ENCODE assay signal across 38 cellular contexts in the genomic region with DNA sequence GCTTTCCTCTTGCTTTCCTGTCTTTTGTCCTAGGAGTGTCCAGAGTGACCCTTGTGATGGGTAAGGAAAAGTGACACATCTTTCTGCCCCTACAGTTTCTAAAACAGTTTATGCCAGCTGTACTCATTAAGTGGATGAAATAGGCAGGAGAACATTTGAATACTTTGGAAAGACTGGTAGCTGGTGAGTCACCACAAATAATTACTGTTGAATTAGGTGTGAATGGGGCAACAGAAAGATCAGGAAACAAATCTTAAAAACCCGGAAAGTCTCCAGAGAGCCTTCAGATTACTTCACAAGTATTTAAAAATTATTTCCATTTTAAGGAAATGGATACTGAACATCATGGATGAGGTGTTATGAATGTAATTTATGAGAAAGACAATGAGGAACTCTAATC.
"Had no signal": no experiment of that assay in that cellular context is flagged by ENCODE, and none has a peak within 500 bp of the region (broad histone marks: within the 10 kb centered on the region; RNA-seq: fewer than 3 reads in every experiment).

No MANE protein-coding gene starts in this region.

- DNase-seq: activated CD4-positive, alpha-beta memory T cell treated with anti-CD3 and anti-CD28 coated beads for 36 hours; activated CD4-positive, alpha-beta T cell treated with anti-CD3 and anti-CD28 coated beads for 36 hours; activated CD4-positive, alpha-beta T cell treated with anti-CD3 and anti-CD28 coated beads, Interleukin-2, amount 10 ng/mL, durations not matched to agents 24 days and 14 days; activated CD4-positive, CD25-positive, alpha-beta regulatory T cell; activated CD4-positive, CD25-positive, alpha-beta regulatory T cell treated with anti-CD3 and anti-CD28 coated beads, Interleukin-2, amount 50 U/mL, for 72 hours; activated CD8-positive, alpha-beta memory T cell treated with anti-CD3 and anti-CD28 coated beads, Interleukin-2, amount 10 ng/mL, durations not matched to agents 7 days and 5 days; activated CD8-positive, alpha-beta memory T cell treated with anti-CD3 and anti-CD28 coated beads, Interleukin-2, amount 50 U/mL, for 4 hours; activated CD8-positive, alpha-beta T cell treated with anti-CD3 and anti-CD28 coated beads, Interleukin-2, amount 10 ng/mL, durations not matched to agents 7 days and 5 days; activated effector memory CD4-positive, alpha-beta T cell treated with anti-CD3 and anti-CD28 coated beads, Interleukin-2, amount 50 U/mL, for 16 hours; activated naive CD4-positive, alpha-beta T cell treated with anti-CD3 and anti-CD28 coated beads for 36 hours; activated naive CD8-positive, alpha-beta T cell treated with anti-CD3 and anti-CD28 coated beads for 36 hours; activated naive CD8-positive, alpha-beta T cell treated with anti-CD3 and anti-CD28 coated beads, Interleukin-2, amount 50 U/mL, for 24 hours; activated T-cell treated with anti-CD3 and anti-CD28 coated beads, Interleukin-2, amount 50 U/mL, for 1 hour; activated T-cell treated with anti-CD3 and anti-CD28 coated beads, Interleukin-2, amount 50 U/mL, for 48 hours; adrenal gland; amygdala; aorta; dorsolateral prefrontal cortex; effector memory CD4-positive, alpha-beta T cell; erythroblast; foreskin keratinocyte; gastrocnemius medialis; glutamatergic neuron; heart left ventricle; T-helper 1 cell; T-helper 17 cell; T1000 had no signal

- H3K27ac ChIP-seq: adrenal gland, breast epithelium, coronary artery, dorsolateral prefrontal cortex, esophagus muscularis mucosa, foreskin keratinocyte, gastrocnemius medialis, heart left ventricle had no signal

- H3K9me3 Mint-ChIP-seq: activated CD4-positive, alpha-beta memory T cell treated with anti-CD3 and anti-CD28 coated beads for 36 hours; activated CD4-positive, alpha-beta T cell treated with anti-CD3 and anti-CD28 coated beads, Interleukin-2, amount 10 ng/mL, durations not matched to agents 24 days and 14 days; activated naive CD4-positive, alpha-beta T cell treated with anti-CD3 and anti-CD28 coated beads for 36 hours; activated naive CD4-positive, alpha-beta T cell treated with anti-CD3 and anti-CD28 coated beads, Interleukin-2, amount 50 U/mL, for 24 hours; activated naive CD8-positive, alpha-beta T cell treated with anti-CD3 and anti-CD28 coated beads for 36 hours; activated naive CD8-positive, alpha-beta T cell treated with anti-CD3 and anti-CD28 coated beads, Interleukin-2, amount 50 U/mL, for 24 hours; activated T-helper 1 cell treated with anti-CD3 and anti-CD28 coated beads, Interleukin-12 subunit alpha, Interleukin-12 subunit beta, Interleukin-2, Interleukin-4 antibody, amounts not matched to agents 30 ng/mL and 10 ng/mL and 1 ng/mL, durations not matched to agents 14 hours and 24 hours and 36 hours; activated T-helper 2 cell treated with anti-CD3 and anti-CD28 coated beads, Interferon-gamma antibody, Interleukin-2, Interleukin-4, amounts not matched to agents 10 μg/mL and 5 μg/mL and 100 μg/mL, durations not matched to agents 14 hours and 24 hours and 36 hours; central memory CD8-positive, alpha-beta T cell; dendritic cell treated with granulocyte-macrophage colony-stimulating factor and Interleukin-4, amounts not matched to agents 40 ng/mL and 50 ng/mL, for 4 days; endodermal cell; T-helper 2 cell treated with Interferon-gamma antibody and Interleukin-4, amounts not matched to agents 5 μg/mL and 100 μg/mL, for 36 hours had no signal

- H3K36me3 ChIP-seq: adrenal gland, breast epithelium, esophagus muscularis mucosa, gastrocnemius medialis, heart left ventricle had no signal

- ATAC-seq: activated CD4-positive, alpha-beta T cell treated with anti-CD3 and anti-CD28 coated beads for 36 hours; activated CD8-positive, alpha-beta memory T cell treated with anti-CD3 and anti-CD28 coated beads, Interleukin-2, amount 10 ng/mL, durations not matched to agents 7 days and 5 days; activated CD8-positive, alpha-beta T cell treated with anti-CD3 and anti-CD28 coated beads, Interleukin-2, amount 10 ng/mL, durations not matched to agents 7 days and 5 days; activated naive CD8-positive, alpha-beta T cell treated with anti-CD3 and anti-CD28 coated beads, Interleukin-2, amount 50 U/mL, for 24 hours; foreskin keratinocyte; gastrocnemius medialis; heart left ventricle; T-helper 17 cell had no signal

- H3K27me3 ChIP-seq: adrenal gland, breast epithelium, gastrocnemius medialis had no signal

- H3K4me1 Mint-ChIP-seq: activated CD4-positive, alpha-beta T cell treated with anti-CD3 and anti-CD28 coated beads for 36 hours; activated CD4-positive, alpha-beta T cell treated with anti-CD3 and anti-CD28 coated beads, Interleukin-2, amount 10 ng/mL, durations not matched to agents 24 days and 14 days; activated CD8-positive, alpha-beta memory T cell treated with anti-CD3 and anti-CD28 coated beads, Interleukin-2, amount 10 ng/mL, durations not matched to agents 7 days and 5 days; activated naive CD4-positive, alpha-beta T cell treated with anti-CD3 and anti-CD28 coated beads, Interleukin-2, amount 50 U/mL, for 24 hours; activated naive CD8-positive, alpha-beta T cell treated with anti-CD3 and anti-CD28 coated beads for 36 hours; activated naive CD8-positive, alpha-beta T cell treated with anti-CD3 and anti-CD28 coated beads, Interleukin-2, amount 50 U/mL, for 24 hours; central memory CD8-positive, alpha-beta T cell; T-helper 17 cell had no signal

- H3K4me1 ChIP-seq: adrenal gland, breast epithelium, esophagus muscularis mucosa, foreskin keratinocyte, gastrocnemius medialis, heart left ventricle had no signal

- H3K4me3 ChIP-seq: adrenal gland, breast epithelium, coronary artery, dorsolateral prefrontal cortex, esophagus muscularis mucosa, gastrocnemius medialis, heart left ventricle had no signal

- H3K9me3 ChIP-seq: adrenal gland, breast epithelium, esophagus muscularis mucosa, gastrocnemius medialis, heart left ventricle had no signal

- H3K36me3 Mint-ChIP-seq: activated CD4-positive, alpha-beta memory T cell treated with anti-CD3 and anti-CD28 coated beads for 36 hours; activated CD8-positive, alpha-beta memory T cell treated with anti-CD3 and anti-CD28 coated beads, Interleukin-2, amount 10 ng/mL, durations not matched to agents 7 days and 5 days; activated naive CD4-positive, alpha-beta T cell treated with anti-CD3 and anti-CD28 coated beads, Interleukin-2, amount 50 U/mL, for 24 hours; activated naive CD8-positive, alpha-beta T cell treated with anti-CD3 and anti-CD28 coated beads for 36 hours; brain had no signal

- H3K27me3 Mint-ChIP-seq: brain had no signal

- H3K4me3 Mint-ChIP-seq: activated CD4-positive, alpha-beta memory T cell treated with anti-CD3 and anti-CD28 coated beads for 36 hours; activated CD4-positive, alpha-beta T cell treated with anti-CD3 and anti-CD28 coated beads for 36 hours; activated CD4-positive, alpha-beta T cell treated with anti-CD3 and anti-CD28 coated beads, Interleukin-2, amount 10 ng/mL, durations not matched to agents 24 days and 14 days; activated CD8-positive, alpha-beta memory T cell treated with anti-CD3 and anti-CD28 coated beads, Interleukin-2, amount 10 ng/mL, durations not matched to agents 7 days and 5 days; activated CD8-positive, alpha-beta T cell treated with anti-CD3 and anti-CD28 coated beads, Interleukin-2, amount 10 ng/mL, durations not matched to agents 7 days and 5 days; activated naive CD4-positive, alpha-beta T cell treated with anti-CD3 and anti-CD28 coated beads for 36 hours; activated naive CD4-positive, alpha-beta T cell treated with anti-CD3 and anti-CD28 coated beads, Interleukin-2, amount 50 U/mL, for 24 hours; activated naive CD8-positive, alpha-beta T cell treated with anti-CD3 and anti-CD28 coated beads for 36 hours; activated naive CD8-positive, alpha-beta T cell treated with anti-CD3 and anti-CD28 coated beads, Interleukin-2, amount 50 U/mL, for 24 hours; activated T-helper 1 cell treated with anti-CD3 and anti-CD28 coated beads, Interleukin-12 subunit alpha, Interleukin-12 subunit beta, Interleukin-2, Interleukin-4 antibody, amounts not matched to agents 30 ng/mL and 10 ng/mL and 1 ng/mL, durations not matched to agents 14 hours and 24 hours and 36 hours; central memory CD8-positive, alpha-beta T cell; dendritic cell treated with granulocyte-macrophage colony-stimulating factor and Interleukin-4, amounts not matched to agents 40 ng/mL and 50 ng/mL, for 4 days; endodermal cell; T-helper 17 cell; T-helper 2 cell treated with Interferon-gamma antibody and Interleukin-4, amounts not matched to agents 5 μg/mL and 100 μg/mL, for 36 hours had no signal

- H3K27ac Mint-ChIP-seq: activated CD4-positive, alpha-beta memory T cell treated with anti-CD3 and anti-CD28 coated beads for 36 hours; activated CD4-positive, alpha-beta T cell treated with anti-CD3 and anti-CD28 coated beads for 36 hours; activated CD4-positive, alpha-beta T cell treated with anti-CD3 and anti-CD28 coated beads, Interleukin-2, amount 10 ng/mL, durations not matched to agents 24 days and 14 days; activated CD8-positive, alpha-beta memory T cell treated with anti-CD3 and anti-CD28 coated beads, Interleukin-2, amount 10 ng/mL, durations not matched to agents 7 days and 5 days; activated CD8-positive, alpha-beta T cell treated with anti-CD3 and anti-CD28 coated beads, Interleukin-2, amount 10 ng/mL, durations not matched to agents 7 days and 5 days; activated naive CD4-positive, alpha-beta T cell treated with anti-CD3 and anti-CD28 coated beads for 36 hours; activated naive CD4-positive, alpha-beta T cell treated with anti-CD3 and anti-CD28 coated beads, Interleukin-2, amount 50 U/mL, for 24 hours; activated naive CD8-positive, alpha-beta T cell treated with anti-CD3 and anti-CD28 coated beads for 36 hours; activated naive CD8-positive, alpha-beta T cell treated with anti-CD3 and anti-CD28 coated beads, Interleukin-2, amount 50 U/mL, for 24 hours; activated T-helper 1 cell treated with anti-CD3 and anti-CD28 coated beads, Interleukin-12 subunit alpha, Interleukin-12 subunit beta, Interleukin-2, Interleukin-4 antibody, amounts not matched to agents 30 ng/mL and 10 ng/mL and 1 ng/mL, durations not matched to agents 14 hours and 24 hours and 36 hours; activated T-helper 2 cell treated with anti-CD3 and anti-CD28 coated beads, Interferon-gamma antibody, Interleukin-2, Interleukin-4, amounts not matched to agents 10 μg/mL and 5 μg/mL and 100 μg/mL, durations not matched to agents 14 hours and 24 hours and 36 hours; dendritic cell treated with granulocyte-macrophage colony-stimulating factor and Interleukin-4, amounts not matched to agents 40 ng/mL and 50 ng/mL, for 4 days; endodermal cell; T-helper 17 cell; T-helper 2 cell treated with Interferon-gamma antibody and Interleukin-4, amounts not matched to agents 5 μg/mL and 100 μg/mL, for 36 hours had no signal
